Comparison of ENCODE assay signal across 11 cellular contexts in genomic region chr17:8290043-8290442, GRCh38. TPM values are rescaled to one million over a fixed set of nuclear protein-coding genes. Genes with fewer than 3 reads are reported as not detected.
DNase-seq lines count a peak whose midpoint lies in the region; ATAC-seq and TF ChIP-seq lines count a peak whose summit lies in the region.
"Had no signal": no experiment of that assay in that cellular context is flagged by ENCODE, and none has a peak within 500 bp of the region (broad histone marks: within the 10 kb centered on the region; RNA-seq: fewer than 3 reads in every experiment).

No MANE protein-coding gene starts in this region.

- no peaks in the 10 kb centered on the region for H3K9me3 Mint-ChIP-seq in T-helper 1 cell treated with Interleukin-12 subunit alpha and Interleukin-12 subunit beta and Interleukin-4 antibody, amounts not matched to agents 30 μg/mL and 1 μg/mL, for 36 hours
- no peaks in the 10 kb centered on the region for H3K9me3 Mint-ChIP-seq in activated naive CD8-positive, alpha-beta T cell treated with anti-CD3 and anti-CD28 coated beads, Interleukin-2, amount 50 U/mL, for 24 hours
- H3K9me3 Mint-ChIP-seq in neural crest cell, result no peaks in the 10 kb centered on the region

- intact Hi-C loops in posterior vena cava (cut with DNase I), result no loop called here

- H3K4me3 Mint-ChIP-seq in T-helper 1 cell treated with Interleukin-12 subunit alpha and Interleukin-12 subunit beta and Interleukin-4 antibody, amounts not matched to agents 30 μg/mL and 1 μg/mL, for 36 hours, result peak overlapping the region; percentile 98
- peak overlapping the region; percentile 93 for H3K4me3 Mint-ChIP-seq in activated naive CD8-positive, alpha-beta T cell treated with anti-CD3 and anti-CD28 coated beads, Interleukin-2, amount 50 U/mL, for 24 hours
- H3K4me3 Mint-ChIP-seq in neural crest cell, result peak overlapping the region; percentile 99

- peaks cover 56% of the 10 kb centered on the region for H3K4me1 ChIP-seq in Karpas-422 (ENCODE audit: low read length)

- no peak overlapping the region for H2AFZ ChIP-seq in Karpas-422 (ENCODE audit: low read length)

- DNase-seq in T-helper 1 cell, result no peak
- DNase-seq in Karpas-422, result no peak
- DNase-seq in activated naive CD8-positive, alpha-beta T cell treated with anti-CD3 and anti-CD28 coated beads, Interleukin-2, amount 50 U/mL, for 24 hours, result no peak
- DNase-seq in neural crest cell (ENCODE audit: low read depth, low spot score), result no peak
- DNase-seq in globus pallidus (ENCODE audit: low spot score), result no peak
- no peak for DNase-seq in posterior vena cava (ENCODE audit: low spot score)
- DNase-seq: NCI-H446 treated with DMSO at 0.1 percent for 48 hours had no signal

- H3K9ac ChIP-seq in Karpas-422 (ENCODE audit: low read length), result peak overlapping the region; percentile 90

- no peaks in the 10 kb centered on the region for H3K9me2 ChIP-seq in Karpas-422 (replicated peaks; ENCODE audit: insufficient read depth, low read length)

- no peak overlapping the region; the same call in 1 of the 2 replicates for H3K27ac ChIP-seq in Karpas-422 (ENCODE audit: low read length)

- H3K4me3 ChIP-seq in Karpas-422 (ENCODE audit: low read length), result peak overlapping the region; percentile 88

- no peak for ATAC-seq in activated naive CD8-positive, alpha-beta T cell treated with anti-CD3 and anti-CD28 coated beads, Interleukin-2, amount 50 U/mL, for 24 hours
- ATAC-seq in activated CD4-positive, CD25-positive, alpha-beta regulatory T cell treated with anti-CD3 and anti-CD28 coated beads, Interleukin-2, amount 50 U/mL, for 24 hours, result no peak

- H4K20me1 ChIP-seq in Karpas-422 (ENCODE audit: insufficient read depth, low read depth, low read length), result no peaks in the 10 kb centered on the region

- H3K4me2 ChIP-seq in Karpas-422 (ENCODE audit: low read depth, low read length, poor library complexity, severe bottlenecking), result peak overlapping the region; percentile 92

- no peaks in the 10 kb centered on the region for H3K27me3 Mint-ChIP-seq in T-helper 1 cell treated with Interleukin-12 subunit alpha and Interleukin-12 subunit beta and Interleukin-4 antibody, amounts not matched to agents 30 μg/mL and 1 μg/mL, for 36 hours (ENCODE audit: low read depth)
- H3K27me3 Mint-ChIP-seq in activated naive CD8-positive, alpha-beta T cell treated with anti-CD3 and anti-CD28 coated beads, Interleukin-2, amount 50 U/mL, for 24 hours, result no peaks in the 10 kb centered on the region
- H3K27me3 Mint-ChIP-seq in neural crest cell (ENCODE audit: low read depth), result no peaks in the 10 kb centered on the region

- H3K27me3 ChIP-seq in Karpas-422 (ENCODE audit: low read length), result no peaks in the 10 kb centered on the region

- no peak overlapping the region for H3K27ac Mint-ChIP-seq in T-helper 1 cell treated with Interleukin-12 subunit alpha and Interleukin-12 subunit beta and Interleukin-4 antibody, amounts not matched to agents 30 μg/mL and 1 μg/mL, for 36 hours
- H3K27ac Mint-ChIP-seq in activated naive CD8-positive, alpha-beta T cell treated with anti-CD3 and anti-CD28 coated beads, Interleukin-2, amount 50 U/mL, for 24 hours, result peak overlapping the region; percentile 49
- no peak overlapping the region for H3K27ac Mint-ChIP-seq in neural crest cell (ENCODE audit: unreplicated experiment)

- peaks cover 9% of the 10 kb centered on the region for H3K36me3 Mint-ChIP-seq in T-helper 1 cell treated with Interleukin-12 subunit alpha and Interleukin-12 subunit beta and Interleukin-4 antibody, amounts not matched to agents 30 μg/mL and 1 μg/mL, for 36 hours (ENCODE audit: low read depth)
- peaks cover 5% of the 10 kb centered on the region for H3K36me3 Mint-ChIP-seq in activated naive CD8-positive, alpha-beta T cell treated with anti-CD3 and anti-CD28 coated beads, Interleukin-2, amount 50 U/mL, for 24 hours (ENCODE audit: low read depth)
- peaks cover 3% of the 10 kb centered on the region for H3K36me3 Mint-ChIP-seq in neural crest cell (ENCODE audit: low read depth)

- TF ChIP-seq CTCF in neural crest cell (conservative IDR thresholded peaks at IDR 0.05), result no peak

- H3K9me3 ChIP-seq in Karpas-422 (ENCODE audit: low read length), result no peaks in the 10 kb centered on the region

- H3K79me2 ChIP-seq in Karpas-422 (ENCODE audit: low read length), result peaks cover 25% of the 10 kb centered on the region

- no peaks in the 10 kb centered on the region for H3K36me3 ChIP-seq in Karpas-422 (ENCODE audit: insufficient read depth, low read length)

- peaks cover 30% of the 10 kb centered on the region for H3K4me1 Mint-ChIP-seq in T-helper 1 cell treated with Interleukin-12 subunit alpha and Interleukin-12 subunit beta and Interleukin-4 antibody, amounts not matched to agents 30 μg/mL and 1 μg/mL, for 36 hours (ENCODE audit: low read depth)
- peaks cover 30% of the 10 kb centered on the region for H3K4me1 Mint-ChIP-seq in activated naive CD8-positive, alpha-beta T cell treated with anti-CD3 and anti-CD28 coated beads, Interleukin-2, amount 50 U/mL, for 24 hours
- H3K4me1 Mint-ChIP-seq in neural crest cell, result peaks cover 52% of the 10 kb centered on the region

RNA-seq across cellular contexts. Expression of gene RANGRF, which starts 1.6 kb away (rescaled TPM):
- 25.5 and 41.3 TPM in 2 replicates for total RNA-seq in Karpas-422 (2014; rRNA removed; shearing (Covaris generic); ENCODE audit: low replicate concordance)
- total RNA-seq in neural crest cell, result 48.5 and 51.0 TPM in 2 replicates
- total RNA-seq in posterior vena cava, result 10 to 100 TPM; 16.9 to 19.1 TPM

RNA-seq across cellular contexts. Expression of gene SLC25A35, which starts 5.2 kb away (rescaled TPM):
- 4.8 and 7.6 TPM in 2 replicates for total RNA-seq in Karpas-422 (2014; rRNA removed; shearing (Covaris generic); ENCODE audit: low replicate concordance)
- total RNA-seq in neural crest cell (2.3 and 3.5 TPM in 2 replicates), posterior vena cava (1 to 10 TPM; 1.8 to 5.7 TPM)

RNA-seq across cellular contexts. Expression of gene ARHGEF15, which starts 20.0 kb away (rescaled TPM):
- not detected in 2 replicates for total RNA-seq in Karpas-422 (2014; rRNA removed; shearing (Covaris generic); ENCODE audit: low replicate concordance)
- total RNA-seq in neural crest cell (not detected in 2 replicates), posterior vena cava (10 to 100 TPM; 17.8 to 22.3 TPM)
- total RNA-seq: A673, smooth muscle cell had no signal

RNA-seq across cellular contexts. Expression of gene PFAS, which starts 41.0 kb away (rescaled TPM):
- 39.9 and 129 TPM in 2 replicates for total RNA-seq in Karpas-422 (2014; rRNA removed; shearing (Covaris generic); ENCODE audit: low replicate concordance)
- total RNA-seq in neural crest cell (201 and 217 TPM in 2 replicates), posterior vena cava (10 to 100 TPM; 20.3 to 23.9 TPM)

RNA-seq across cellular contexts. Expression of gene CTC1, which starts 42.2 kb away (rescaled TPM):
- 16.4 and 19.7 TPM in 2 replicates for total RNA-seq in Karpas-422 (2014; rRNA removed; shearing (Covaris generic); ENCODE audit: low replicate concordance)
- total RNA-seq in neural crest cell (39.7 and 44.8 TPM in 2 replicates), posterior vena cava (10 to 100 TPM; 23.2 to 29.8 TPM)

Comparison
In these comparisons a context has a peak if more than half of its experiments do, and no peak if none do; other contexts are left out.
1. RNA of gene ARHGEF15, which starts 20.0 kb away (total RNA-seq): 17.8 to 22.3 TPM in posterior vena cava; not detected in Karpas-422 and not detected in neural crest cell; every median in the first group is over 10 times any median in the second.
2. Peak in every context shown above with its lines, with median percentiles within 50 percentile points of each other: H3K4me3 Mint-ChIP-seq.